9 cellular contexts compared by ENCODE assay signal in genomic region chr15:96331141-96331941, GRCh38. TPM values are rescaled to one million over a fixed set of nuclear protein-coding genes. Genes with fewer than 3 reads are reported as not detected.
DNase-seq lines count a peak whose midpoint lies in the region; ATAC-seq, FAIRE-seq and TF ChIP-seq lines count a peak whose summit lies in the region.
"Had no signal": no experiment of that assay in that cellular context is flagged by ENCODE, and none has a peak within 500 bp of the region (broad histone marks: within the 10 kb centered on the region; RNA-seq: fewer than 3 reads in every experiment).

No MANE protein-coding gene starts in this region.

- H3K4me1 Mint-ChIP-seq in WTC11, result peaks cover 69% of the 10 kb centered on the region

- intact Hi-C loops in heart right ventricle (cut with DNase I), result loop anchor here in 4 of 10 donors (10.0 kb wide), 5 partner anchors 277 to 1917 kb away; no protein-coding TSS in a partner anchor
- intact Hi-C loops in gastrocnemius medialis (cut with DNase I; ENCODE audit: low total_unique reads), result loop anchor here (5.0 to 10.0 kb wide), 3 partner anchors 147 to 1633 kb away; partner anchors contain the start of gene ARRDC4

- TF ChIP-seq CTCF in AG04450 (IDR thresholded peaks at IDR 0.05; ENCODE audit: low read depth, low read length) (no peak), WTC11 (IDR thresholded peaks at IDR 0.05) (no peak), heart right ventricle (IDR thresholded peaks at IDR 0.05) (no peak), gastrocnemius medialis (IDR thresholded peaks at IDR 0.05 in 4 of 5, conservative IDR thresholded peaks at IDR 0.05 in 1 of 5) (no peak)

- H3K4me1 ChIP-seq in heart right ventricle (peaks cover 0 to 29% (median 15%) of the 10 kb centered on the region in 9 donors), gastrocnemius medialis (peaks cover 13 to 24% of the 10 kb centered on the region in 2 donors)

- H3K27me3 ChIP-seq in AG04450 (ENCODE audit: control insufficient read depth, insufficient read depth, low read length) (no peaks in the 10 kb centered on the region), heart right ventricle (peaks cover 0 to 95% (median 29%) of the 10 kb centered on the region in 7 donors), gastrocnemius medialis (peaks cover 0 to 5% (median 2%) of the 10 kb centered on the region in 3 donors)

- POLR2A ChIA-PET in AG04450 (lab: Yijun Ruan, JAX), result interaction anchor here (0.7 to 2.3 kb wide), 9 partner anchors 9 to 1053 kb away, joined by 3 to 36 read pairs (median 5); no protein-coding TSS in a partner anchor
- POLR2A ChIA-PET in WTC11 (lab: Charles Lee), result interaction anchor here (1.0 kb wide), 1 partner anchor 10 kb away, joined by 5 read pairs; no protein-coding TSS in a partner anchor

- H3K36me3 Mint-ChIP-seq in WTC11, result no peaks in the 10 kb centered on the region

- in situ Hi-C loops in gastrocnemius medialis (cut with MboI; ENCODE audit: low sequenced_read_pairs in 4 of 4), result loop anchor here in 2 of 4 donors (25.0 kb wide), 2 partner anchors 1069 to 1631 kb away; partner anchors contain the start of gene ARRDC4 (in 1 of the 2)

- H3K36me3 ChIP-seq in heart right ventricle (peaks cover 0 to 37% (median 7%) of the 10 kb centered on the region in 9 donors), gastrocnemius medialis (peaks cover 0 to 6% of the 10 kb centered on the region in 2 donors)

- no peaks in the 10 kb centered on the region for H3K9me3 Mint-ChIP-seq in WTC11

- H3K27ac ChIP-seq in AG04450 (ENCODE audit: low read depth, low read length), result peak overlapping the region; percentile 96
- peak overlapping the region; percentile 77 to 96 (median 90) for H3K27ac ChIP-seq in heart right ventricle
- H3K27ac ChIP-seq in gastrocnemius medialis, result peak overlapping the region; percentile 93 to 98 (median 97)

- CTCF ChIA-PET in AG04450 (lab: Charles Lee), result no interaction called here
- CTCF ChIA-PET in WTC11 (lab: Charles Lee), result interaction anchor here (1.0 to 2.3 kb wide), 4 partner anchors 10 to 86 kb away, joined by 3 to 10 read pairs (median 4); no protein-coding TSS in a partner anchor

- peak overlapping the region; percentile 60 for H3K4me3 Mint-ChIP-seq in WTC11

- no peak for DNase-seq in AG04450 (ENCODE audit: low read depth, low spot score)
- DNase-seq in H54 (ENCODE audit: insufficient read length, low spot score), result peak; percentile 2
- DNase-seq in WTC11 (ENCODE audit: low spot score), result peak; percentile 34
- DNase-seq in heart right ventricle, result no peak
- DNase-seq in gastrocnemius medialis, result peak in 1 of 2 donors; percentile 46
- no peak for DNase-seq in 8988T

- FAIRE-seq in H54 (lab: Jason Lieb, UNC), result no peak
- FAIRE-seq: islet of Langerhans had no signal

- no peak for ATAC-seq in WTC11
- peak in 1 of 8 donors; percentile 3 for ATAC-seq in heart right ventricle
- ATAC-seq in gastrocnemius medialis, result peak; percentile 5 to 11
- ATAC-seq in HG02571 (IDR thresholded peaks at IDR 0.05; ENCODE audit: unreplicated experiment), result no peak
- ATAC-seq in GM18867 (IDR thresholded peaks at IDR 0.05; ENCODE audit: unreplicated experiment), result no peak

- WGBS in heart right ventricle, 2 donors, result 1 to 2% methylated on average over 31 to 77 of the region's 77 CpGs

- no peak for TF ChIP-seq POLR2A in H54 (IDR thresholded peaks at IDR 0.05; ENCODE audit: low read depth, low read length)
- TF ChIP-seq POLR2A in gastrocnemius medialis (IDR thresholded peaks at IDR 0.05), result no peak

- peaks cover 96% of the 10 kb centered on the region for H3K27me3 Mint-ChIP-seq in WTC11 (ENCODE audit: low read depth)

- peaks cover 9% of the 10 kb centered on the region; the same call in 1 of the 2 replicates for H3K9me3 ChIP-seq in AG04450 (ENCODE audit: control insufficient read depth, insufficient read depth, low read length)
- H3K9me3 ChIP-seq in heart right ventricle, result no peaks in the 10 kb centered on the region
- no peaks in the 10 kb centered on the region for H3K9me3 ChIP-seq in gastrocnemius medialis

- H3K27ac Mint-ChIP-seq in WTC11, result no peak overlapping the region

- peak overlapping the region; percentile 75 for H3K4me3 ChIP-seq in AG04450 (ENCODE audit: low read depth, low read length)
- peak overlapping the region; percentile 64 to 87 (median 78) for H3K4me3 ChIP-seq in heart right ventricle
- peak overlapping the region; percentile 81 to 94 (median 86) for H3K4me3 ChIP-seq in gastrocnemius medialis

TF ChIP-seq in WTC11, 78 proteins besides CTCF, POLR2A, EP300 and RAD21:
- TF ChIP-seq ZNF263 (CRISPR knock-in tag; IDR thresholded peaks at IDR 0.05; ENCODE audit: low read depth), result peak; percentile 35; the same call in 1 of the 2 replicates
- no peak for TF ChIP-seq PRDM15 (CRISPR knock-in tag; IDR thresholded peaks at IDR 0.05)
- TF ChIP-seq ARID4B (CRISPR knock-in tag; IDR thresholded peaks at IDR 0.05; ENCODE audit: borderline replicate concordance), result no peak
- TF ChIP-seq FOXK1 (CRISPR knock-in tag; IDR thresholded peaks at IDR 0.05), result no peak
- TF ChIP-seq, protein P1, sequence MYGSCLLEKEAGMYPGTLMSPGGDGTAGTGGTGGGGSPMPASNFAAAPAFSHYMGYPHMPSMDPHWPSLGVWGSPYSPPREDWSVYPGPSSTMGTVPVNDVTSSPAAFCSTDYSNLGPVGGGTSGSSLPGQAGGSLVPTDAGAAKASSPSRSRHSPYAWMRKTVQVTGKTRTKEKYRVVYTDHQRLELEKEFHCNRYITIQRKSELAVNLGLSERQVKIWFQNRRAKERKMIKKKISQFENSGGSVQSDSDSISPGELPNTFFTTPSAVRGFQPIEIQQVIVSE (CRISPR knock-in tag; IDR thresholded peaks at IDR 0.05; ENCODE audit: borderline replicate concordance), result no peak

RNA-seq across cellular contexts. Expression of gene NR2F2, which starts 0.8 kb away (rescaled TPM):
- polyA plus RNA-seq in AG04450 (2011; rRNA removed) (63.1 and 66.9 TPM in 2 replicates), heart right ventricle (10 to 100 TPM; 21.1 to 22.9 TPM)
- 36.8 and 72.5 TPM in 2 replicates for polyA minus RNA-seq in AG04450 (2011; rRNA and poly(A)+ RNA removed)
- total RNA-seq in WTC11 (2021) (0.27 to 0.57 TPM (median 0.55 TPM) in 3 replicates), heart right ventricle (10 to 100 TPM in 8 of 10 donors, 1 to 10 TPM in 2; 8.2 to 31.7 (median 14.3) TPM), gastrocnemius medialis (10 to 100 TPM in 1 of 4 donors, 1 to 10 TPM in 3; 4.3 to 14.6 (median 9.3) TPM)

Comparison
In these comparisons a context has a peak if more than half of its experiments do, and no peak if none do; other contexts are left out.
1. DNase-seq: peak in H54 (single experiment) and WTC11 (single experiment); none in AG04450 (single experiment), heart right ventricle (0 of 2) and 8988T (single experiment).
2. ATAC-seq: peak in gastrocnemius medialis (2 of 2); none in WTC11 (single experiment), HG02571 (single experiment) and GM18867 (single experiment).
3. Peak in every context shown above with its lines, with median percentiles within 50 percentile points of each other: H3K27ac ChIP-seq and H3K4me3 ChIP-seq.